Comparison of ENCODE assay signal across 8 cellular contexts in genomic region chr20:49938173-49939163, GRCh38. TPM values are rescaled to one million over a fixed set of nuclear protein-coding genes. Genes with fewer than 3 reads are reported as not detected.
DNase-seq lines count a peak whose midpoint lies in the region; ATAC-seq and TF ChIP-seq lines count a peak whose summit lies in the region.

No MANE protein-coding gene starts in this region.

- peaks cover 0 to 21% (median 8%) of the 10 kb centered on the region in 4 donors for H3K36me3 ChIP-seq in transverse colon

- ATAC-seq in GM18517 (IDR thresholded peaks at IDR 0.05; ENCODE audit: unreplicated experiment), result no peak

- peak overlapping the region; percentile 92 to 97 (median 96) for H3K27ac ChIP-seq in transverse colon

- no peak overlapping the region for H3K4me3 Mint-ChIP-seq in activated naive CD4-positive, alpha-beta T cell treated with anti-CD3 and anti-CD28 coated beads for 36 hours

- H3K27me3 ChIP-seq in transverse colon, result no peaks in the 10 kb centered on the region

- WGBS in lower leg skin, 2 donors, result 53% methylated on average over 12 of the region's 12 CpGs
- WGBS in transverse colon (ENCODE audit: low coverage in 1 of 2), 2 donors, result 53 to 54% methylated on average over 9 to 12 of the region's 12 CpGs

- no peaks in the 10 kb centered on the region for H3K27me3 Mint-ChIP-seq in activated naive CD4-positive, alpha-beta T cell treated with anti-CD3 and anti-CD28 coated beads for 36 hours (ENCODE audit: low read depth)

- no peaks in the 10 kb centered on the region for H3K9me3 Mint-ChIP-seq in activated naive CD4-positive, alpha-beta T cell treated with anti-CD3 and anti-CD28 coated beads for 36 hours

- peaks cover 49% of the 10 kb centered on the region for H3K4me1 Mint-ChIP-seq in activated naive CD4-positive, alpha-beta T cell treated with anti-CD3 and anti-CD28 coated beads for 36 hours (ENCODE audit: low read depth)

- TF ChIP-seq POLR2A in lower leg skin (IDR thresholded peaks at IDR 0.05) (no peak), transverse colon (IDR thresholded peaks at IDR 0.05) (no peak)

- intact Hi-C loops in activated naive CD4-positive, alpha-beta T cell treated with anti-CD3 and anti-CD28 coated beads for 36 hours (cut with micrococcal nuclease), result no loop called here
- intact Hi-C loops in lower leg skin (cut with DNase I; ENCODE audit: low total_unique reads) (no loop called here), transverse colon (cut with DNase I; ENCODE audit: low total_unique reads) (no loop called here)

- TF ChIP-seq CTCF in lower leg skin (IDR thresholded peaks at IDR 0.05) (no peak), transverse colon (IDR thresholded peaks at IDR 0.05) (no peak)

- H3K4me3 ChIP-seq in lower leg skin (ENCODE audit: low read depth, poor library complexity, severe bottlenecking) (no peak overlapping the region), transverse colon (peak overlapping the region in 2 of 4 donors; percentile 76 to 98)

- peaks cover 19% of the 10 kb centered on the region for H3K36me3 Mint-ChIP-seq in activated naive CD4-positive, alpha-beta T cell treated with anti-CD3 and anti-CD28 coated beads for 36 hours (ENCODE audit: low read depth)

- H3K4me1 ChIP-seq in transverse colon, result peaks cover 20 to 48% (median 30%) of the 10 kb centered on the region in 4 donors

- peak overlapping the region; percentile 65 for H3K27ac Mint-ChIP-seq in activated naive CD4-positive, alpha-beta T cell treated with anti-CD3 and anti-CD28 coated beads for 36 hours

- DNase-seq in activated naive CD4-positive, alpha-beta T cell treated with anti-CD3 and anti-CD28 coated beads for 36 hours, result no peak
- DNase-seq in activated naive CD4-positive, alpha-beta T cell treated with Interleukin-2 at 50 U/mL for 16 hours, result no peak
- DNase-seq in astrocyte of the hippocampus (ENCODE audit: low read depth, low spot score), result peak; percentile 78
- peak; percentile 35 to 90 for DNase-seq in lower leg skin (ENCODE audit: low spot score in 2 of 2)
- DNase-seq in transverse colon, result peak; percentile 57
- DNase-seq in COLO829 (ENCODE audit: low spot score), result no peak
- DNase-seq in activated CD8-positive, alpha-beta memory T cell treated with anti-CD3 and anti-CD28 coated beads, Interleukin-2, amount 50 U/mL, for 48 hours, result no peak

- TF ChIP-seq EP300 in transverse colon (IDR thresholded peaks at IDR 0.05; ENCODE audit: low read depth), result no peak

- in situ Hi-C loops in transverse colon (cut with MboI; ENCODE audit: low pct_ligation_motif_present in 1 of 4, low pct_unique_long_range_greater_than_20kb in 1 of 4, low sequenced_read_pairs in 3 of 4), result no loop called here

- H3K9me3 ChIP-seq in transverse colon, result no peaks in the 10 kb centered on the region

- CTCF ChIA-PET in activated naive CD4-positive, alpha-beta T cell treated with anti-CD3 and anti-CD28 coated beads for 36 hours (lab: Charles Lee), result interaction anchor here (0.6 to 1.6 kb wide), 3 partner anchors 133 to 320 kb away, joined by 3 to 5 read pairs (median 4); no protein-coding TSS in a partner anchor

RNA-seq across cellular contexts. Expression of gene RNF114, which starts 2.3 kb away (rescaled TPM):
- 10 to 100 TPM; 72.3 to 76.5 TPM for total RNA-seq in activated naive CD4-positive, alpha-beta T cell treated with anti-CD3 and anti-CD28 coated beads for 36 hours
- total RNA-seq in lower leg skin (100 to 1,000 TPM in 2 of 4 donors, 10 to 100 TPM in 2; 48.7 to 166 (median 103) TPM), transverse colon (100 to 1,000 TPM; 108 to 271 (median 217) TPM)

RNA-seq across cellular contexts. Expression of gene SPATA2, which starts 23.1 kb away (rescaled TPM):
- total RNA-seq in activated naive CD4-positive, alpha-beta T cell treated with anti-CD3 and anti-CD28 coated beads for 36 hours, result 1 to 10 TPM; 6.6 to 7.3 TPM
- 1 to 10 TPM; 5.3 to 8.2 (median 6.2) TPM for total RNA-seq in lower leg skin
- total RNA-seq in transverse colon, result 10 to 100 TPM in 3 of 4 donors, 1 to 10 TPM in 1; 4.0 to 40.0 (median 17.2) TPM

RNA-seq across cellular contexts. Expression of gene SNAI1, which starts 44.3 kb away (rescaled TPM):
- under 1 TPM in 1 of 2 experiments, not detected in 1; 0.31 TPM for total RNA-seq in activated naive CD4-positive, alpha-beta T cell treated with anti-CD3 and anti-CD28 coated beads for 36 hours
- 1 to 10 TPM in 3 of 4 donors, under 1 TPM in 1; 0.65 to 3.7 (median 1.3) TPM for total RNA-seq in lower leg skin
- under 1 TPM in 3 of 4 donors, not detected in 1; 0.32 to 0.41 (median 0.40) TPM for total RNA-seq in transverse colon

Comparison
In these comparisons a context has a peak if more than half of its experiments do, and no peak if none do; other contexts are left out.
1. DNase-seq: peak in astrocyte of the hippocampus (single experiment), lower leg skin (2 of 2) and transverse colon (single experiment); none in activated naive CD4-positive, alpha-beta T cell treated with anti-CD3 and anti-CD28 coated beads for 36 hours (single experiment), activated naive CD4-positive, alpha-beta T cell treated with Interleukin-2 at 50 U/mL for 16 hours (single experiment), COLO829 (single experiment) and activated CD8-positive, alpha-beta memory T cell treated with anti-CD3 and anti-CD28 coated beads, Interleukin-2, amount 50 U/mL, for 48 hours (single experiment).